In genomic region chr4:100983426-100983825, GRCh38 we compare ENCODE assay signal across 21 cellular contexts.
DNase-seq lines count a peak whose midpoint lies in the region; ATAC-seq, FAIRE-seq and TF ChIP-seq lines count a peak whose summit lies in the region.
"Had no signal": no experiment of that assay in that cellular context is flagged by ENCODE, and none has a peak within 500 bp of the region (broad histone marks: within the 10 kb centered on the region; RNA-seq: fewer than 3 reads in every experiment).

No MANE protein-coding gene starts in this region.

- H3K27ac ChIP-seq in BLaER1 treated with 17β-estradiol and CSF1 and Interleukin-3, amounts not matched to agents 10 nM and 100 nM = peak overlapping the region in 6 of 11 experiments; percentile 11 to 85 (median 48); a peak in 7 of 22 replicates

- no peak for TF ChIP-seq CTCF in NB4 (IDR thresholded peaks at IDR 0.05; ENCODE audit: low read depth, low read length)
- no peak for TF ChIP-seq CTCF in osteocyte (IDR thresholded peaks at IDR 0.05)

- FAIRE-seq in H54 (lab: Jason Lieb, UNC) = no peak
- FAIRE-seq: GM12891, GM18507, HTR-8/SVneo, RCC 7860 had no signal

- H3K9me3 Mint-ChIP-seq in osteocyte (ENCODE audit: unreplicated experiment) = peaks cover 14% of the 10 kb centered on the region

- no peak overlapping the region for H3K4me3 Mint-ChIP-seq in osteocyte (ENCODE audit: unreplicated experiment)

- H3K4me1 Mint-ChIP-seq in osteocyte (ENCODE audit: unreplicated experiment) = peaks cover 46% of the 10 kb centered on the region

- H3K27ac Mint-ChIP-seq in osteocyte (ENCODE audit: unreplicated experiment) = peak overlapping the region; percentile 65

- DNase-seq in NB4 (ENCODE audit: low read depth) (peak; percentile 20), fibroblast of peridontal ligament (ENCODE audit: extremely low read depth) (peak; percentile 56), osteocyte (ENCODE audit: extremely low spot score, unreplicated experiment) (no peak), NCI-H345 treated with DMSO at 0.1 percent for 48 hours (lab: John Stamatoyannopoulos, UW; ENCODE audit: unreplicated experiment) (no peak), H54 (ENCODE audit: insufficient read length, low spot score) (no peak), HK-2 (ENCODE audit: unreplicated experiment) (no peak)
- DNase-seq: C1 segment of cervical spinal cord, DND-41, GF-D8, NCI-H1048, NCI-H1436 treated with DMSO at 0.1 percent for 48 hours, NCI-H2029 treated with DMSO at 0.1 percent for 48 hours, NCI-H510A treated with DMSO at 0.1 percent for 48 hours, SHP77, SK-N-SH had no signal

- no peaks in the 10 kb centered on the region for H3K36me3 ChIP-seq in BLaER1 treated with 17β-estradiol and CSF1 and Interleukin-3, amounts not matched to agents 10 nM and 100 nM

- no peaks in the 10 kb centered on the region for H3K27me3 Mint-ChIP-seq in osteocyte (ENCODE audit: unreplicated experiment)

- no peak overlapping the region for H3K9ac ChIP-seq in BLaER1 treated with 17β-estradiol and CSF1 and Interleukin-3, amounts not matched to agents 10 nM and 100 nM
- H3K9ac ChIP-seq: SK-N-SH had no signal

- H3K4me3 ChIP-seq in BLaER1 treated with 17β-estradiol and CSF1 and Interleukin-3, amounts not matched to agents 10 nM and 100 nM = no peak overlapping the region
- no peak overlapping the region for H3K4me3 ChIP-seq in NB4 (ENCODE audit: low read depth, low read length)

- no peak for ATAC-seq in HG03045 (IDR thresholded peaks at IDR 0.05; ENCODE audit: unreplicated experiment)

- no peaks in the 10 kb centered on the region for H3K9me3 ChIP-seq in BLaER1 treated with 17β-estradiol and CSF1 and Interleukin-3, amounts not matched to agents 10 nM and 100 nM (replicated peaks in 1 of 11)
- H3K9me3 ChIP-seq: SK-N-SH had no signal

- no peaks in the 10 kb centered on the region for H4K20me1 ChIP-seq in BLaER1 treated with 17β-estradiol and CSF1 and Interleukin-3, amounts not matched to agents 10 nM and 100 nM

- H3K4me2 ChIP-seq in BLaER1 treated with 17β-estradiol and CSF1 and Interleukin-3, amounts not matched to agents 10 nM and 100 nM = peak overlapping the region in 4 of 11 experiments; percentile 19 to 45 (median 30); a peak in 6 of 22 replicates
- H3K4me2 ChIP-seq: SK-N-SH had no signal

- H3K4me1 ChIP-seq in BLaER1 treated with 17β-estradiol and CSF1 and Interleukin-3, amounts not matched to agents 10 nM and 100 nM = peaks cover 0 to 35% (median 14%) of the 10 kb centered on the region in 10 experiments; a peak in 12 of 20 replicates

- H3K27me3 ChIP-seq in BLaER1 treated with 17β-estradiol and CSF1 and Interleukin-3, amounts not matched to agents 10 nM and 100 nM = no peaks in the 10 kb centered on the region

- no peak for TF ChIP-seq POLR2A in NB4 (IDR thresholded peaks at IDR 0.05; ENCODE audit: extremely low read depth, insufficient read length)
- no peak for TF ChIP-seq POLR2A in H54 (IDR thresholded peaks at IDR 0.05; ENCODE audit: low read depth, low read length)

- no peaks in the 10 kb centered on the region for H3K36me3 Mint-ChIP-seq in osteocyte (ENCODE audit: unreplicated experiment)

Comparison
In these comparisons a context has a peak if more than half of its experiments do, and no peak if none do; other contexts are left out.
1. DNase-seq: peak in NB4 (single experiment) and fibroblast of peridontal ligament (single experiment); none in osteocyte (single experiment), NCI-H345 treated with DMSO at 0.1 percent for 48 hours (single experiment), H54 (single experiment) and HK-2 (single experiment).